In genomic region chr9:93026640-93027039, GRCh38 we compare ENCODE assay signal across 1 cellular context.
TF ChIP-seq lines count a peak whose summit lies in the region.

No MANE protein-coding gene starts in this region.

TF ChIP-seq in GM23338, 12 proteins besides CTCF, POLR2A, EP300 and RAD21:
- TF ChIP-seq ZNF462 (CRISPR knock-in tag; IDR thresholded peaks at IDR 0.05), result no peak
- TF ChIP-seq CREB1 (CRISPR knock-in tag; IDR thresholded peaks at IDR 0.05; ENCODE audit: low read depth), result no peak
- no peak for TF ChIP-seq JUNB (IDR thresholded peaks at IDR 0.05; ENCODE audit: unreplicated experiment)
- TF ChIP-seq ZNF114 (CRISPR knock-in tag; IDR thresholded peaks at IDR 0.05), result no peak
- no peak for TF ChIP-seq EZH2phosphoT487 (IDR thresholded peaks at IDR 0.05; ENCODE audit: unreplicated experiment)
- no peak for TF ChIP-seq REST (IDR thresholded peaks at IDR 0.05; ENCODE audit: unreplicated experiment)
- no peak for TF ChIP-seq EZH2 (IDR thresholded peaks at IDR 0.05; ENCODE audit: low read depth, unreplicated experiment)
